Comparison of ENCODE assay signal across 8 cellular contexts in the genomic region with DNA sequence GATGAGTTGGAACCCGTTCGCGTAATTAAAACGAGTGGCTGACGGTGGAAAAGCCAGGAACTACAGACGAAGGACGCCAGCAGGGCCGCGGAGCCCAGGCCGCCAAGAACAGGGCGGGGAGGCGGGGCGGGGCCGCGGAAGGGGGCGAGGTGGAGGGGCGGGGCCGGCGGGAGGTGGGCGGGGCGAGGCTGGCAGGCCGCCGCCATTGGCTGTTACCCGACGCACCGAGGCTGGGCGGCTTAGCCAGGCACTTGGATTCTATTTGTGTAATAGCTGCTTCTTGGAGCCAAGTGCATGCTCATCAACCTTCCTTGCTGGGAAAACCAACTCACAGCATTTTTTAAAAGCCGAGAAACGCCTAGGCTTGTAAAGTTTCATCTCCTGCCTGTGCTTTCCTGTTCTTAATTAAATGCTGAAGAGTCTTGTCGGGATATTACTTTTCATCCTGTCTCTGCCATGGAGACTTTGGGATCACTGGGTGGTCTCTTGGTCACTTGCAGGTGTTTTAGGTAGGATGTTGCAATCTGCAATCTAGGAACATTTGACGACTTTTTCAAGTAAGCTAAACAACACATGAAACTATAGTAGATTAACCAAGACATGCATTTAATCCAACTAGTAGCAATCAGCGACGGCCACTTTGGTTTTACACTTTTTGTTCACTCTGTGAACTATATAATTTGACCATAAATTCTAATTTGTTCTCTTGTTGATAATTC.
DNase-seq lines count a peak whose midpoint lies in the region; ATAC-seq and TF ChIP-seq lines count a peak whose summit lies in the region.

No MANE protein-coding gene starts in this region.

- H3K4me3 ChIP-seq in WERI-Rb-1 (ENCODE audit: low read depth, low read length) (peak overlapping the region; percentile 96), iPS-20b (ENCODE audit: low read length) (peak overlapping the region; percentile 92), skeletal muscle tissue (ENCODE audit: low read length in 3 of 3) (peak overlapping the region; percentile 79 to 82 (median 79))

- peaks cover 3% of the 10 kb centered on the region for H3K36me3 ChIP-seq in WERI-Rb-1
- no peaks in the 10 kb centered on the region; the same call in 1 of the 2 replicates for H3K36me3 ChIP-seq in iPS-20b (ENCODE audit: insufficient read depth, low read depth, low read length)
- H3K36me3 ChIP-seq in skeletal muscle tissue (ENCODE audit: control insufficient read depth in 3 of 3, insufficient read depth in 3 of 3, low read length in 3 of 3), result no peaks in the 10 kb centered on the region

- peak; percentile 47 for ATAC-seq in HG03095 (IDR thresholded peaks at IDR 0.05; ENCODE audit: unreplicated experiment)

- TF ChIP-seq CTCF in WERI-Rb-1 (IDR thresholded peaks at IDR 0.05; ENCODE audit: low read depth, low read length), result no peak

- peak; percentile 74 for DNase-seq in NK-92 treated with Interleukin-12 subunit alpha and Interleukin-12 subunit beta, amount 100 ng/mL, for 24 hours (lab: John Stamatoyannopoulos, UW)
- DNase-seq in NK-92 (lab: John Stamatoyannopoulos, UW; ENCODE audit: unreplicated experiment) (no peak), NCI-H2171 treated with DMSO at 0.1 percent for 48 hours (lab: John Stamatoyannopoulos, UW) (peak; percentile 83), WERI-Rb-1 (peak; percentile 86), T47D (ENCODE audit: low read depth in 1 of 2, low spot score in 1 of 2) (peak; percentile 86 to 87)

- H3K4me1 ChIP-seq in iPS-20b (ENCODE audit: insufficient read depth, low read length) (peaks cover 26% of the 10 kb centered on the region; the same call in 1 of the 2 replicates), skeletal muscle tissue (ENCODE audit: control insufficient read depth in 3 of 3, insufficient read depth in 3 of 3, low read length in 3 of 3) (peaks cover 24 to 35% (median 25%) of the 10 kb centered on the region in 3 donors)

- in situ Hi-C loops in T47D (cut with HindIII; ENCODE audit: low pct_unique_long_range_greater_than_20kb, low sequenced_read_pairs), result no loop called here

- H3K27ac ChIP-seq in WERI-Rb-1 (peak overlapping the region; percentile 97), iPS-20b (ENCODE audit: low read length) (peak overlapping the region; percentile 66), skeletal muscle tissue (ENCODE audit: low read depth, low read length) (peak overlapping the region; percentile 99)

- H3K9ac ChIP-seq in iPS-20b (ENCODE audit: low read depth, low read length) (peak overlapping the region; percentile 96), skeletal muscle tissue (ENCODE audit: low read depth in 1 of 3, low read length in 3 of 3) (peak overlapping the region; percentile 95 to 96 (median 96))

- H3K27me3 ChIP-seq in WERI-Rb-1 (ENCODE audit: insufficient read depth, low read depth, severe bottlenecking), result no peaks in the 10 kb centered on the region
- no peaks in the 10 kb centered on the region for H3K27me3 ChIP-seq in iPS-20b (ENCODE audit: insufficient read depth, low read length)
- H3K27me3 ChIP-seq in skeletal muscle tissue (ENCODE audit: control insufficient read depth in 3 of 3, insufficient read depth in 3 of 3, low read length in 3 of 3), result no peaks in the 10 kb centered on the region

- H3K9me3 ChIP-seq in WERI-Rb-1 (ENCODE audit: severe bottlenecking) (no peaks in the 10 kb centered on the region), iPS-20b (ENCODE audit: insufficient read depth, low read depth, low read length) (no peaks in the 10 kb centered on the region), skeletal muscle tissue (ENCODE audit: control insufficient read depth in 3 of 3, low read length in 3 of 3) (no peaks in the 10 kb centered on the region)
